ENCODE assay signal across 35 cellular contexts in the genomic region with DNA sequence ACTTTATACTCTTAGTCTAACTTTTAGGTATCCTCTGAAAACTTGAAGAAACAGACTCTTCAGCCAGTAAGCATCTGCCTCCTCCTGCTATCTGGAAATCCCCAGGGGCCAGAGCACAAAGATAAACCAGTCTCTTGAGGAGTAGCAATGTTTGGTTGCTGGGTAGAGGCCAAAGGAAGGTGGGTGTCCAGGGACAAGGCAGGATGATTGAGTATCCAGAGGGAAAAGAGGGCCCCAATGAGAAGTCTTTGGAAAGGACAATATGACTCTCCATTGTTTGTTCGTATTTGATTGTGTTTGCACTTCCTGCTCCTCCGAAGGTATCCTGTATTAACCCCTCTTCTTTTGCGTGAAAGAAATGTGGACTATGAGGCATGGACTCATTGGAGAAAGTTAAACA. TPM values are rescaled to one million over a fixed set of nuclear protein-coding genes. Genes with fewer than 3 reads are reported as not detected.
"Had no signal": no experiment of that assay in that cellular context is flagged by ENCODE, and none has a peak within 500 bp of the region (broad histone marks: within the 10 kb centered on the region; RNA-seq: fewer than 3 reads in every experiment).

No MANE protein-coding gene starts in this region.

- H3K9me3 ChIP-seq: ascending aorta had no signal

- H3K4me1 ChIP-seq: ascending aorta had no signal

- H3K27ac ChIP-seq: ascending aorta, cardiac muscle cell, WERI-Rb-1 had no signal

- H3K4me3 ChIP-seq: ascending aorta, cardiac muscle cell had no signal

- H3K36me3 ChIP-seq: ascending aorta, cardiac muscle cell, WERI-Rb-1 had no signal

- ATAC-seq: activated CD4-positive, alpha-beta T cell treated with anti-CD3 and anti-CD28 coated beads for 36 hours; activated CD4-positive, CD25-positive, alpha-beta regulatory T cell treated with anti-CD3 and anti-CD28 coated beads, Interleukin-2, amount 50 U/mL, for 24 hours; activated CD8-positive, alpha-beta memory T cell treated with anti-CD3 and anti-CD28 coated beads, Interleukin-2, amount 10 ng/mL, durations not matched to agents 7 days and 5 days; activated CD8-positive, alpha-beta T cell treated with anti-CD3 and anti-CD28 coated beads, Interleukin-2, amount 10 ng/mL, durations not matched to agents 7 days and 5 days; activated naive CD8-positive, alpha-beta T cell treated with anti-CD3 and anti-CD28 coated beads, Interleukin-2, amount 50 U/mL, for 24 hours; WTC11 had no signal

- H3K27me3 ChIP-seq: ascending aorta, cardiac muscle cell had no signal

- DNase-seq: activated CD4-positive, alpha-beta memory T cell treated with anti-CD3 and anti-CD28 coated beads, Interleukin-2, amount 10 ng/mL, durations not matched to agents 7 days and 5 days; activated CD4-positive, alpha-beta T cell treated with anti-CD3 and anti-CD28 coated beads for 1 hour; activated CD4-positive, alpha-beta T cell treated with anti-CD3 and anti-CD28 coated beads for 36 hours; activated CD4-positive, alpha-beta T cell treated with anti-CD3 and anti-CD28 coated beads for 48 hours; activated CD4-positive, alpha-beta T cell treated with anti-CD3 and anti-CD28 coated beads, Interleukin-2, amount 10 ng/mL, durations not matched to agents 7 days and 5 days; activated CD4-positive, alpha-beta T cell treated with anti-CD3 and anti-CD28 coated beads, Interleukin-2, amount 50 U/mL, for 48 hours; activated CD4-positive, CD25-positive, alpha-beta regulatory T cell; activated CD8-positive, alpha-beta memory T cell treated with anti-CD3 and anti-CD28 coated beads for 24 hours; activated CD8-positive, alpha-beta memory T cell treated with anti-CD3 and anti-CD28 coated beads, Interleukin-2, amount 10 ng/mL, durations not matched to agents 7 days and 5 days; activated CD8-positive, alpha-beta memory T cell treated with anti-CD3 and anti-CD28 coated beads, Interleukin-2, amount 50 U/mL, for 48 hours; activated CD8-positive, alpha-beta T cell treated with anti-CD3 and anti-CD28 coated beads, Interleukin-2, amount 10 ng/mL, durations not matched to agents 7 days and 5 days; activated effector memory CD4-positive, alpha-beta T cell treated with Interleukin-2 at 50 U/mL for 16 hours; activated gamma-delta T cell; activated naive CD4-positive, alpha-beta T cell treated with anti-CD3 and anti-CD28 coated beads, Interleukin-2, amount 10 ng/mL, durations not matched to agents 7 days and 5 days; activated naive CD4-positive, alpha-beta T cell treated with Interleukin-2 at 50 U/mL for 16 hours; activated naive CD8-positive, alpha-beta T cell treated with anti-CD3 and anti-CD28 coated beads, Interleukin-2, amount 10 ng/mL, durations not matched to agents 7 days and 5 days; activated naive CD8-positive, alpha-beta T cell treated with anti-CD3 and anti-CD28 coated beads, Interleukin-2, amount 50 U/mL, for 24 hours; activated T-cell treated with anti-CD3 and anti-CD28 coated beads, Interleukin-2, amount 50 U/mL, for 24 hours; activated T-cell treated with anti-CD3 and anti-CD28 coated beads, Interleukin-2, amount 50 U/mL, for 48 hours; amygdala; anterior cingulate cortex; caudate nucleus; cerebellar nuclear complex; T-helper 1 cell; T-helper 2 cell; T-helper 9 cell; WERI-Rb-1 had no signal

RNA-seq across cellular contexts. Expression of a gene that starts 4.8 kb away (rescaled TPM):
- total RNA-seq: activated CD4-positive, alpha-beta memory T cell treated with anti-CD3 and anti-CD28 coated beads, Interleukin-2, amount 10 ng/mL, durations not matched to agents 7 days and 5 days; activated CD4-positive, alpha-beta T cell treated with anti-CD3 and anti-CD28 coated beads for 36 hours; activated CD4-positive, alpha-beta T cell treated with anti-CD3 and anti-CD28 coated beads, Interleukin-2, amount 10 ng/mL, durations not matched to agents 7 days and 5 days; activated CD8-positive, alpha-beta memory T cell treated with anti-CD3 and anti-CD28 coated beads, Interleukin-2, amount 10 ng/mL, durations not matched to agents 7 days and 5 days; activated CD8-positive, alpha-beta T cell treated with anti-CD3 and anti-CD28 coated beads, Interleukin-2, amount 10 ng/mL, durations not matched to agents 7 days and 5 days; activated naive CD8-positive, alpha-beta T cell treated with anti-CD3 and anti-CD28 coated beads, Interleukin-2, amount 10 ng/mL, durations not matched to agents 7 days and 5 days; activated T-helper 2 cell treated with anti-CD3 and anti-CD28 coated beads, Interferon-gamma antibody, Interleukin-2, Interleukin-4, amounts not matched to agents 10 μg/mL and 5 μg/mL and 100 μg/mL, durations not matched to agents 14 hours and 24 hours and 36 hours; ascending aorta; bronchial epithelial cell; cardiac muscle cell; chondrocyte; WTC11 had no signal
- polyA plus RNA-seq: adipose tissue had no signal

RNA-seq across cellular contexts. Expression of a gene that starts 7.5 kb away (rescaled TPM):
- total RNA-seq: activated CD4-positive, alpha-beta memory T cell treated with anti-CD3 and anti-CD28 coated beads, Interleukin-2, amount 10 ng/mL, durations not matched to agents 7 days and 5 days; activated CD4-positive, alpha-beta T cell treated with anti-CD3 and anti-CD28 coated beads for 36 hours; activated CD4-positive, alpha-beta T cell treated with anti-CD3 and anti-CD28 coated beads, Interleukin-2, amount 10 ng/mL, durations not matched to agents 7 days and 5 days; activated CD8-positive, alpha-beta memory T cell treated with anti-CD3 and anti-CD28 coated beads, Interleukin-2, amount 10 ng/mL, durations not matched to agents 7 days and 5 days; activated CD8-positive, alpha-beta T cell treated with anti-CD3 and anti-CD28 coated beads, Interleukin-2, amount 10 ng/mL, durations not matched to agents 7 days and 5 days; activated naive CD8-positive, alpha-beta T cell treated with anti-CD3 and anti-CD28 coated beads, Interleukin-2, amount 10 ng/mL, durations not matched to agents 7 days and 5 days; activated T-helper 2 cell treated with anti-CD3 and anti-CD28 coated beads, Interferon-gamma antibody, Interleukin-2, Interleukin-4, amounts not matched to agents 10 μg/mL and 5 μg/mL and 100 μg/mL, durations not matched to agents 14 hours and 24 hours and 36 hours; ascending aorta; bronchial epithelial cell; cardiac muscle cell; chondrocyte; WTC11 had no signal
- polyA plus RNA-seq: adipose tissue had no signal

RNA-seq across cellular contexts. Expression of a gene that starts 44.0 kb away (rescaled TPM):
- total RNA-seq: activated CD4-positive, alpha-beta memory T cell treated with anti-CD3 and anti-CD28 coated beads, Interleukin-2, amount 10 ng/mL, durations not matched to agents 7 days and 5 days; activated CD4-positive, alpha-beta T cell treated with anti-CD3 and anti-CD28 coated beads for 36 hours; activated CD4-positive, alpha-beta T cell treated with anti-CD3 and anti-CD28 coated beads, Interleukin-2, amount 10 ng/mL, durations not matched to agents 7 days and 5 days; activated CD8-positive, alpha-beta memory T cell treated with anti-CD3 and anti-CD28 coated beads, Interleukin-2, amount 10 ng/mL, durations not matched to agents 7 days and 5 days; activated CD8-positive, alpha-beta T cell treated with anti-CD3 and anti-CD28 coated beads, Interleukin-2, amount 10 ng/mL, durations not matched to agents 7 days and 5 days; activated naive CD8-positive, alpha-beta T cell treated with anti-CD3 and anti-CD28 coated beads, Interleukin-2, amount 10 ng/mL, durations not matched to agents 7 days and 5 days; activated T-helper 2 cell treated with anti-CD3 and anti-CD28 coated beads, Interferon-gamma antibody, Interleukin-2, Interleukin-4, amounts not matched to agents 10 μg/mL and 5 μg/mL and 100 μg/mL, durations not matched to agents 14 hours and 24 hours and 36 hours; ascending aorta; bronchial epithelial cell; cardiac muscle cell; chondrocyte; WTC11 had no signal
- polyA plus RNA-seq: adipose tissue, cardiac muscle cell had no signal

RNA-seq across cellular contexts. Expression of a gene that starts 48.3 kb away (rescaled TPM):
- total RNA-seq: activated CD4-positive, alpha-beta memory T cell treated with anti-CD3 and anti-CD28 coated beads, Interleukin-2, amount 10 ng/mL, durations not matched to agents 7 days and 5 days; activated CD4-positive, alpha-beta T cell treated with anti-CD3 and anti-CD28 coated beads for 36 hours; activated CD4-positive, alpha-beta T cell treated with anti-CD3 and anti-CD28 coated beads, Interleukin-2, amount 10 ng/mL, durations not matched to agents 7 days and 5 days; activated CD8-positive, alpha-beta memory T cell treated with anti-CD3 and anti-CD28 coated beads, Interleukin-2, amount 10 ng/mL, durations not matched to agents 7 days and 5 days; activated CD8-positive, alpha-beta T cell treated with anti-CD3 and anti-CD28 coated beads, Interleukin-2, amount 10 ng/mL, durations not matched to agents 7 days and 5 days; activated naive CD8-positive, alpha-beta T cell treated with anti-CD3 and anti-CD28 coated beads, Interleukin-2, amount 10 ng/mL, durations not matched to agents 7 days and 5 days; activated T-helper 2 cell treated with anti-CD3 and anti-CD28 coated beads, Interferon-gamma antibody, Interleukin-2, Interleukin-4, amounts not matched to agents 10 μg/mL and 5 μg/mL and 100 μg/mL, durations not matched to agents 14 hours and 24 hours and 36 hours; ascending aorta; bronchial epithelial cell; cardiac muscle cell; chondrocyte; WTC11 had no signal
- polyA plus RNA-seq: adipose tissue, cardiac muscle cell had no signal
